In genomic region chr22:27750866-27751265, GRCh38 we compare ENCODE assay signal across 1 cellular context.
TF ChIP-seq lines count a peak whose summit lies in the region.

No MANE protein-coding gene starts in this region.

TF ChIP-seq in GM23338, 12 proteins besides CTCF, POLR2A, EP300 and RAD21:
- no peak for TF ChIP-seq REST (IDR thresholded peaks at IDR 0.05; ENCODE audit: unreplicated experiment)
- no peak for TF ChIP-seq STAT1 (IDR thresholded peaks at IDR 0.05; ENCODE audit: unreplicated experiment)
- TF ChIP-seq ZNF462 (CRISPR knock-in tag; IDR thresholded peaks at IDR 0.05), result no peak
- no peak for TF ChIP-seq ZNF331 (CRISPR knock-in tag; IDR thresholded peaks at IDR 0.05; ENCODE audit: low read depth)
- TF ChIP-seq NANOG (IDR thresholded peaks at IDR 0.05; ENCODE audit: borderline replicate concordance), result no peak
- TF ChIP-seq POLR2AphosphoS5 (IDR thresholded peaks at IDR 0.05; ENCODE audit: low read depth), result no peak
- TF ChIP-seq EZH2 (IDR thresholded peaks at IDR 0.05; ENCODE audit: low read depth, unreplicated experiment), result no peak
- no peak for TF ChIP-seq EZH2phosphoT487 (IDR thresholded peaks at IDR 0.05; ENCODE audit: unreplicated experiment)
- TF ChIP-seq ZNF114 (CRISPR knock-in tag; IDR thresholded peaks at IDR 0.05), result no peak
- no peak for TF ChIP-seq CREB1 (CRISPR knock-in tag; IDR thresholded peaks at IDR 0.05; ENCODE audit: low read depth)
